In genomic region chr5:180328296-180329137, GRCh38 we compare ENCODE assay signal across 8 cellular contexts. TPM values are rescaled to one million over a fixed set of nuclear protein-coding genes. Genes with fewer than 3 reads are reported as not detected.
DNase-seq lines count a peak whose midpoint lies in the region; ATAC-seq, FAIRE-seq and TF ChIP-seq lines count a peak whose summit lies in the region.

No MANE protein-coding gene starts in this region.

- no peaks in the 10 kb centered on the region for H3K36me3 ChIP-seq in thyroid gland

- no peak overlapping the region for H3K27ac ChIP-seq in thyroid gland

- TF ChIP-seq POLR2A in thyroid gland (IDR thresholded peaks at IDR 0.05), result no peak

- 72% methylated on average over 31 of the region's 31 CpGs for WGBS in thyroid gland, 2 donors

- intact Hi-C loops in thyroid gland (cut with DNase I), result loop anchor here (10.0 kb wide), 1 partner anchor 214 kb away; no protein-coding TSS in a partner anchor

- TF ChIP-seq CTCF in fibroblast of pulmonary artery (IDR thresholded peaks at IDR 0.05; ENCODE audit: low read length, missing control alignments) (peak; percentile 69), thyroid gland (IDR thresholded peaks at IDR 0.05) (peak; percentile 15 to 75 (median 46))

- peak; percentile 88 for ATAC-seq in GM19467 (IDR thresholded peaks at IDR 0.05; ENCODE audit: unreplicated experiment)

- FAIRE-seq in RCC 7860 (lab: Jason Lieb, UNC), result no peak

- no peaks in the 10 kb centered on the region for H3K27me3 ChIP-seq in thyroid gland

- no peak overlapping the region for H3K4me3 ChIP-seq in fibroblast of pulmonary artery (replicated peaks; ENCODE audit: low read depth, low read length)
- H3K4me3 ChIP-seq in thyroid gland (replicated peaks in 1 of 3), result no peak overlapping the region

- DNase-seq in CD1c-positive myeloid dendritic cell (ENCODE audit: extremely low spot score) (peak; percentile 90), HuH-7.5 (ENCODE audit: low spot score) (peak; percentile 85), RCC 7860 (ENCODE audit: low spot score) (peak; percentile 70), fibroblast of pulmonary artery (ENCODE audit: low read depth) (peak; percentile 76), nucleus accumbens (lab: John Stamatoyannopoulos, UW) (peak in 38 of 56 donors; percentile 10 to 86 (median 36)), thyroid gland (peak; percentile 75 to 80)
- peak; percentile 90 for DNase-seq in activated T-cell treated with anti-CD3 and anti-CD28 coated beads, Interleukin-2, amount 50 U/mL, for 48 hours

- H3K9me3 ChIP-seq in thyroid gland, result no peaks in the 10 kb centered on the region

- H3K4me1 ChIP-seq in thyroid gland, result peaks cover 0 to 3% of the 10 kb centered on the region in 2 donors

RNA-seq across cellular contexts. Expression of gene GFPT2, which starts 24.6 kb away (rescaled TPM):
- 10 to 100 TPM in 2 of 4 donors, 1 to 10 TPM in 2; 8.2 to 26.6 (median 11.1) TPM for total RNA-seq in thyroid gland

RNA-seq across cellular contexts. Expression of gene MAPK9, which starts 36.6 kb away (rescaled TPM):
- 10 to 100 TPM; 48.1 to 70.0 (median 54.2) TPM for total RNA-seq in thyroid gland

Comparison
In these comparisons a context has a peak if more than half of its experiments do, and no peak if none do; other contexts are left out.
1. DNase-seq: peak in every context shown above with its lines; median percentile 90 in CD1c-positive myeloid dendritic cell; 90 in activated T-cell treated with anti-CD3 and anti-CD28 coated beads, Interleukin-2, amount 50 U/mL, for 48 hours; 85 in HuH-7.5; 78 in thyroid gland; 76 in fibroblast of pulmonary artery; 70 in RCC 7860; 36 in nucleus accumbens.